In the genomic region with DNA sequence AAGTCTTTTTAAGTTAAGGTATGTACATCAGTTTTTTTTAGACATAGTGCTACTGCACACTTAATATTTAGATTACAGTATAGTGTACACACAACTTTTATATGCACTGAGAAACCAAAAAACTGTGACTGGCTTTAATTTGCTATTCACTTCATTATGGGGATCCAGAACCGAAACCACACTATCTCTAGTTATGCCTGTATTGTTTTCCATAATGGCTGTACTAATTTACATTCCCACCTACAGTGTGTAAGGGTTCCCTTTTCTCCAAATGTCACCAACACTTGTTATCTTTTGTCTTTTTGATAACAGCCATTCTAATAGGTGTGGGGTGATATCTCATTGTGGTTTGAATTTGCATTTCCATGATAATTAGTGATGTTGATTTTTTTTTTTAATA, we compare ENCODE assay signal across 34 cellular contexts.
DNase-seq lines count a peak whose midpoint lies in the region; ATAC-seq, FAIRE-seq and TF ChIP-seq lines count a peak whose summit lies in the region.
"Had no signal": no experiment of that assay in that cellular context is flagged by ENCODE, and none has a peak within 500 bp of the region (broad histone marks: within the 10 kb centered on the region; RNA-seq: fewer than 3 reads in every experiment).

No MANE protein-coding gene starts in this region.

- no peak overlapping the region for H3K9ac ChIP-seq in HepG2 (ENCODE audit: insufficient read depth, low read depth, low read length)
- H3K9ac ChIP-seq: BLaER1; BLaER1 treated with 17β-estradiol and CSF1 and Interleukin-3, amounts not matched to agents 10 nM and 100 nM had no signal

- CTCF ChIA-PET in HepG2 (lab: Yijun Ruan, JAX; ENCODE audit: low intra/inter-chr PET ratio, low total read pairs), result no interaction called here
- CTCF ChIA-PET in A673 (lab: Charles Lee), result no interaction called here

- 2% methylated on average over 1 of the region's 1 CpG for WGBS in HepG2 (ENCODE audit: low lambda C conversion rate)
- WGBS in right lobe of liver (ENCODE audit: insufficient coverage, low coverage, low lambda C conversion rate, missing lambda C conversion rate), result 80% methylated on average over 1 of the region's 1 CpG

- H4K20me1 ChIP-seq in HepG2 (ENCODE audit: insufficient read depth, low read length), result no peaks in the 10 kb centered on the region
- H4K20me1 ChIP-seq: BLaER1; BLaER1 treated with 17β-estradiol and CSF1 and Interleukin-3, amounts not matched to agents 10 nM and 100 nM had no signal

- FAIRE-seq in HepG2 (lab: Jason Lieb, UNC), result no peak
- peak; percentile 69 for FAIRE-seq in GM12891 (lab: Jason Lieb, UNC)
- FAIRE-seq: A204.1, A549 had no signal

- TF ChIP-seq RAD21 in HepG2 (CRISPR knock-in tag; IDR thresholded peaks at IDR 0.05), result no peak

- in situ Hi-C loops in HepG2 (cut with HindIII; ENCODE audit: extremely low pct_ligation_motif_present, low pct_unique_long_range_greater_than_20kb), result no loop called here

- BruUV-seq in HepG2 (replicated peaks; lab: Mats Ljungman, UMichigan), result no TSS peak
- BruUV-seq in A673 (replicated peaks; lab: Mats Ljungman, UMichigan), result no TSS peak

- H3K4me2 ChIP-seq in HepG2 (ENCODE audit: low read depth, low read length), result no peak overlapping the region
- H3K4me2 ChIP-seq: A549; BLaER1; BLaER1 treated with 17β-estradiol and CSF1 and Interleukin-3, amounts not matched to agents 10 nM and 100 nM had no signal

- H3K36me3 ChIP-seq in HepG2 (replicated peaks in 1 of 2; ENCODE audit: control insufficient read depth in 1 of 2, insufficient read depth in 2 of 2, low read length in 2 of 2), result no peaks in the 10 kb centered on the region
- H3K36me3 ChIP-seq in right lobe of liver, result no peaks in the 10 kb centered on the region
- no peaks in the 10 kb centered on the region for H3K36me3 ChIP-seq in A673 (ENCODE audit: insufficient read depth, low read length, poor library complexity, severe bottlenecking)
- H3K36me3 ChIP-seq: BE2C; BLaER1; BLaER1 treated with 17β-estradiol and CSF1 and Interleukin-3, amounts not matched to agents 10 nM and 100 nM had no signal

- ATAC-seq in HepG2, result no peak
- ATAC-seq in right lobe of liver, result no peak
- ATAC-seq in stimulated activated naive B cell treated with anti-CD40 and anti-IgM and Interleukin-4, amounts not matched to agents 10 μg/mL and 1 μg/mL and 100 μg/mL, for 72 hours (replicated peaks), result peak; percentile 60 to 65
- no peak for ATAC-seq in SK-N-SH treated with all-trans-retinoic acid at 6 μM for 48 hours
- ATAC-seq: A549; CD8-positive, alpha-beta T cell had no signal

- intact Hi-C loops in HepG2 (cut with micrococcal nuclease; ENCODE audit: unreplicated experiment), result no loop called here
- intact Hi-C loops in right lobe of liver (cut with DNase I), result no loop called here
- intact Hi-C loops in A673 (cut with micrococcal nuclease; ENCODE audit: unreplicated experiment), result no loop called here

- no peaks in the 10 kb centered on the region for H3K79me2 ChIP-seq in HepG2 (ENCODE audit: insufficient read depth, low read length)

- no peak overlapping the region for H3K27ac ChIP-seq in HepG2 (ENCODE audit: extremely low read length, insufficient read depth, low read length)
- no peak overlapping the region for H3K27ac ChIP-seq in right lobe of liver
- H3K27ac ChIP-seq in A673 (ENCODE audit: low read depth, low read length, poor library complexity, severe bottlenecking), result no peak overlapping the region
- H3K27ac ChIP-seq: 22Rv1; A549; BLaER1; BLaER1 treated with 17β-estradiol and CSF1 and Interleukin-3, amounts not matched to agents 10 nM and 100 nM; C4-2B had no signal

- H3K27me3 Mint-ChIP-seq in stimulated activated naive B cell treated with anti-CD40 and anti-IgM and Interleukin-4, amounts not matched to agents 10 μg/mL and 1 μg/mL and 100 μg/mL, for 72 hours, result no peaks in the 10 kb centered on the region
- H3K27me3 Mint-ChIP-seq: B cell had no signal

- no peak overlapping the region for H2AFZ ChIP-seq in HepG2 (ENCODE audit: low read length)

- TF ChIP-seq POLR2A in HepG2 (IDR thresholded peaks at IDR 0.05; ENCODE audit: insufficient read depth in 1 of 2, low read depth in 2 of 2, low read length in 2 of 2) (no peak), right lobe of liver (IDR thresholded peaks at IDR 0.05) (no peak), GM12891 (IDR thresholded peaks at IDR 0.05; ENCODE audit: low read depth, low read length) (no peak)

- POLR2A ChIA-PET in HepG2 (lab: Yijun Ruan, JAX) (no interaction called here), A673 (lab: Charles Lee; ENCODE audit: low non-redundant PET) (no interaction called here)

- H3K27me3 ChIP-seq in HepG2 (ENCODE audit: control insufficient read depth in 1 of 2, insufficient read depth in 2 of 2, low read length in 2 of 2) (no peaks in the 10 kb centered on the region), right lobe of liver (no peaks in the 10 kb centered on the region), A673 (replicated peaks; ENCODE audit: insufficient read depth, low read depth, low read length, poor library complexity) (no peaks in the 10 kb centered on the region)
- H3K27me3 ChIP-seq: BE2C; BLaER1; BLaER1 treated with 17β-estradiol and CSF1 and Interleukin-3, amounts not matched to agents 10 nM and 100 nM had no signal

- H3K27ac Mint-ChIP-seq in stimulated activated naive B cell treated with anti-CD40 and anti-IgM and Interleukin-4, amounts not matched to agents 10 μg/mL and 1 μg/mL and 100 μg/mL, for 72 hours, result no peak overlapping the region
- H3K27ac Mint-ChIP-seq: B cell; CD14-positive monocyte; CD4-positive, alpha-beta memory T cell; CD4-positive, alpha-beta T cell; CD4-positive, CD25-positive, alpha-beta regulatory T cell; CD8-positive, alpha-beta memory T cell; CD8-positive, alpha-beta T cell had no signal

- no peak overlapping the region for H3K4me3 ChIP-seq in HepG2 (replicated peaks in 1 of 3; ENCODE audit: insufficient read depth in 1 of 3, low read depth in 2 of 3, low read length in 3 of 3)
- H3K4me3 ChIP-seq in right lobe of liver, result no peak overlapping the region
- H3K4me3 ChIP-seq in A673 (ENCODE audit: low read depth, low read length, poor library complexity, severe bottlenecking), result no peak overlapping the region
- H3K4me3 ChIP-seq: A549; BLaER1; BLaER1 treated with 17β-estradiol and CSF1 and Interleukin-3, amounts not matched to agents 10 nM and 100 nM had no signal

- TF ChIP-seq EP300 in HepG2 (IDR thresholded peaks at IDR 0.05; ENCODE audit: low read depth in 2 of 2, low read length in 2 of 2) (no peak), HepG2 (CRISPR knock-in tag; IDR thresholded peaks at IDR 0.05; ENCODE audit: borderline replicate concordance) (no peak)

- H3K4me1 Mint-ChIP-seq in stimulated activated naive B cell treated with anti-CD40 and anti-IgM and Interleukin-4, amounts not matched to agents 10 μg/mL and 1 μg/mL and 100 μg/mL, for 72 hours, result peaks cover 19 to 37% of the 10 kb centered on the region in 2 donors

- H3K4me3 Mint-ChIP-seq in stimulated activated naive B cell treated with anti-CD40 and anti-IgM and Interleukin-4, amounts not matched to agents 10 μg/mL and 1 μg/mL and 100 μg/mL, for 72 hours, result no peak overlapping the region
- H3K4me3 Mint-ChIP-seq: B cell; CD14-positive monocyte; CD4-positive, alpha-beta memory T cell; CD4-positive, alpha-beta T cell; CD4-positive, CD25-positive, alpha-beta regulatory T cell; CD8-positive, alpha-beta memory T cell; CD8-positive, alpha-beta T cell had no signal

- H3K9me3 Mint-ChIP-seq in stimulated activated naive B cell treated with anti-CD40 and anti-IgM and Interleukin-4, amounts not matched to agents 10 μg/mL and 1 μg/mL and 100 μg/mL, for 72 hours, result peaks cover 0 to 4% of the 10 kb centered on the region in 2 donors
- H3K9me3 Mint-ChIP-seq: CD4-positive, alpha-beta memory T cell; CD4-positive, alpha-beta T cell; CD8-positive, alpha-beta memory T cell; CD8-positive, alpha-beta T cell had no signal

- H3K36me3 Mint-ChIP-seq in stimulated activated naive B cell treated with anti-CD40 and anti-IgM and Interleukin-4, amounts not matched to agents 10 μg/mL and 1 μg/mL and 100 μg/mL, for 72 hours, result peaks cover 0 to 6% of the 10 kb centered on the region in 2 donors
- H3K36me3 Mint-ChIP-seq: CD14-positive monocyte; CD4-positive, alpha-beta memory T cell; CD4-positive, CD25-positive, alpha-beta regulatory T cell; CD8-positive, alpha-beta memory T cell; CD8-positive, alpha-beta T cell had no signal

- H3K9me3 ChIP-seq in HepG2 (ENCODE audit: low read length), result no peaks in the 10 kb centered on the region
- H3K9me3 ChIP-seq in right lobe of liver, result no peaks in the 10 kb centered on the region
- H3K9me3 ChIP-seq in A673 (ENCODE audit: low read depth, low read length, poor library complexity, severe bottlenecking), result no peaks in the 10 kb centered on the region
- H3K9me3 ChIP-seq: A549; BE2C; BLaER1; BLaER1 treated with 17β-estradiol and CSF1 and Interleukin-3, amounts not matched to agents 10 nM and 100 nM; Caco-2 had no signal

- DNase-seq in HepG2 (ENCODE audit: low spot score), result no peak
- DNase-seq in right lobe of liver, result no peak
- DNase-seq in GM12891 (ENCODE audit: insufficient read length, low spot score), result no peak
- DNase-seq in stimulated activated naive B cell treated with anti-CD40 and anti-IgM and Interleukin-4, amounts not matched to agents 10 μg/mL and 1 μg/mL and 100 μg/mL, for 72 hours, result no peak
- DNase-seq in A673 (ENCODE audit: low spot score), result no peak
- DNase-seq: 8988T; ACHN; AML-193; BE2C; C1 segment of cervical spinal cord; Caco-2; Calu3; CD4-positive, alpha-beta memory T cell; CD4-positive, alpha-beta T cell; CD4-positive, CD25-positive, alpha-beta regulatory T cell; CD8-positive, alpha-beta memory T cell; CD8-positive, alpha-beta T cell; COR-L47; DMS 273 treated with DMSO at 0.1 percent for 48 hours; DMS153; DMS53; DMS79; DMS79 treated with DMSO at 0.1 percent for 48 hours; DND-41; EL had no signal

- H3K4me1 ChIP-seq in HepG2 (ENCODE audit: insufficient read depth, low read length) (no peaks in the 10 kb centered on the region), right lobe of liver (no peaks in the 10 kb centered on the region), A673 (ENCODE audit: insufficient read depth, low read length, poor library complexity, severe bottlenecking) (no peaks in the 10 kb centered on the region)
- H3K4me1 ChIP-seq: A549, BE2C, Caco-2 had no signal

- TF ChIP-seq CTCF in HepG2 (CRISPR knock-in tag; IDR thresholded peaks at IDR 0.05) (no peak), right lobe of liver (IDR thresholded peaks at IDR 0.05) (no peak), A673 (conservative IDR thresholded peaks at IDR 0.05; ENCODE audit: low read depth, low read length) (no peak)

TF ChIP-seq in HepG2, 621 proteins besides CTCF, POLR2A, EP300 and RAD21 (continues in another document):
- no peak for TF ChIP-seq ZNF225 (CRISPR knock-in tag; IDR thresholded peaks at IDR 0.05)

TF ChIP-seq in GM12891, 5 proteins besides CTCF, POLR2A, EP300 and RAD21:
- no peak for TF ChIP-seq POLR2AphosphoS5 (IDR thresholded peaks at IDR 0.05; ENCODE audit: low read depth, low read length)
- no peak for TF ChIP-seq POU2F2 (IDR thresholded peaks at IDR 0.05; ENCODE audit: low read depth, low read length)

TF ChIP-seq in SK-N-SH treated with all-trans-retinoic acid at 6 μM for 48 hours, 23 proteins besides CTCF, POLR2A, EP300 and RAD21 (continues in another document):
- TF ChIP-seq RARB (CRISPR knock-in tag; IDR thresholded peaks at IDR 0.05) (no peak), ZFP30 (CRISPR knock-in tag; IDR thresholded peaks at IDR 0.05) (no peak), CSDC2 (CRISPR knock-in tag; IDR thresholded peaks at IDR 0.05) (no peak), ZC3H10 (CRISPR knock-in tag; IDR thresholded peaks at IDR 0.05) (no peak), ZNF70 (CRISPR knock-in tag; IDR thresholded peaks at IDR 0.05) (no peak)

Comparison
In these comparisons a context has a peak if more than half of its experiments do, and no peak if none do; other contexts are left out.
1. ATAC-seq: peak in stimulated activated naive B cell treated with anti-CD40 and anti-IgM and Interleukin-4, amounts not matched to agents 10 μg/mL and 1 μg/mL and 100 μg/mL, for 72 hours (2 of 2); none in HepG2 (single experiment), right lobe of liver (0 of 4) and SK-N-SH treated with all-trans-retinoic acid at 6 μM for 48 hours (single experiment).